20 cellular contexts compared by ENCODE assay signal in the genomic region with DNA sequence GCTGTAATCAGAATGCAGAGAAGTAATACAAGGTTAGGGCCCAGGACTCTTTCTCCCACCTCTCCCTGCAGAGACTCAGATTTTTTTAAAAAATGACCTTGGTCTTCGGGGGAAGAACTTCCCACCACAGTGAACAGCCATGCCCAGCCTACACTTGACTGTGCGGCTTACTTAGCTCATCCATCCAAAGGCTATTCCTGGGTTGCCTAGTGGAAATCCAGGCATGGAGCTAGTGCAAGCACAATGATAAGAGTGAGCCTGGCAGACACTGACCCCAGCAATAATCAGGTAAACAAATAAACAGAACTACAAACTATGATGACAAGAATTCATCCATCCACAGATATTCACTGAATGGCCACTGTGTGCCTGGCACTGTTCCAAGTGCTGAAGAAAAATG. TPM values are rescaled to one million over a fixed set of nuclear protein-coding genes. Genes with fewer than 3 reads are reported as not detected.
DNase-seq lines count a peak whose midpoint lies in the region; ATAC-seq, FAIRE-seq and TF ChIP-seq lines count a peak whose summit lies in the region.
"Had no signal": no experiment of that assay in that cellular context is flagged by ENCODE, and none has a peak within 500 bp of the region (broad histone marks: within the 10 kb centered on the region; RNA-seq: fewer than 3 reads in every experiment).

No MANE protein-coding gene starts in this region.

- CTCF ChIA-PET in A549 (lab: Yijun Ruan, JAX) (interaction anchor here (1.4 to 2.0 kb wide), 3 partner anchors 12 to 85 kb away, joined by 3 to 7 read pairs (median 4); no protein-coding TSS in a partner anchor), K562 (lab: Yijun Ruan, JAX; ENCODE audit: low intra/inter-chr PET ratio) (no interaction called here)

- intact Hi-C loops in heart left ventricle (cut with DNase I) (no loop called here), K562 (cut with micrococcal nuclease) (no loop called here)

- TF ChIP-seq POLR2A in heart left ventricle (IDR thresholded peaks at IDR 0.05) (no peak), A549 (IDR thresholded peaks at IDR 0.05; ENCODE audit: low read length) (no peak), K562 (conservative IDR thresholded peaks at IDR 0.05) (no peak)

- H4K20me1 ChIP-seq in K562 (replicated peaks; ENCODE audit: control insufficient read depth, insufficient read depth, low read length) = no peaks in the 10 kb centered on the region

- H3K79me2 ChIP-seq in K562 (ENCODE audit: control insufficient read depth, insufficient read depth, low read length) = no peaks in the 10 kb centered on the region

- 44 to 52% (median 48%) methylated on average over 2 of the region's 2 CpGs for WGBS in heart left ventricle, 4 donors
- 89% methylated on average over 2 of the region's 2 CpGs for WGBS in A549 (ENCODE audit: missing lambda C conversion rate)
- WGBS in K562 (ENCODE audit: insufficient coverage, low coverage, missing lambda C conversion rate) = 0% methylated on average over 2 of the region's 2 CpGs

- no peaks in the 10 kb centered on the region for H3K9me3 ChIP-seq in heart left ventricle
- H3K9me3 ChIP-seq in right atrium auricular region = no peaks in the 10 kb centered on the region
- H3K9me3 ChIP-seq in A549 = peaks cover 3% of the 10 kb centered on the region; the same call in 1 of the 3 replicates
- H3K9me3 ChIP-seq in K562 (replicated peaks; ENCODE audit: control insufficient read depth, insufficient read depth, low read depth, low read length) = no peaks in the 10 kb centered on the region
- H3K9me3 ChIP-seq: BE2C, HAP-1 had no signal

- H3K36me3 Mint-ChIP-seq in progenitor cell of endocrine pancreas (ENCODE audit: insufficient read depth) = peaks cover 4% of the 10 kb centered on the region
- H3K36me3 Mint-ChIP-seq: CD4-positive, CD25-positive, alpha-beta regulatory T cell; CD8-positive, alpha-beta memory T cell had no signal

- in situ Hi-C loops in K562 (cut with MboI) = no loop called here

- H3K27ac ChIP-seq in heart left ventricle (peak overlapping the region in 2 of 12 donors; percentile 16 to 41), right atrium auricular region (no peak overlapping the region), A549 (peak overlapping the region; percentile 97 to 98; a peak in 4 of 6 replicates), K562 (ENCODE audit: extremely low read depth, low read depth, low read length) (no peak overlapping the region)
- H3K27ac ChIP-seq: GM23248 had no signal

- peak overlapping the region; percentile 72 for H3K27ac Mint-ChIP-seq in progenitor cell of endocrine pancreas

- ATAC-seq in heart left ventricle = peak in 3 of 4 donors; percentile 45 to 80 (median 76)
- ATAC-seq in A549 = no peak
- ATAC-seq in K562 = no peak

- no peaks in the 10 kb centered on the region for H3K9me1 ChIP-seq in K562 (ENCODE audit: control insufficient read depth, insufficient read depth, low read length)

- H3K27me3 ChIP-seq in heart left ventricle = no peaks in the 10 kb centered on the region
- no peaks in the 10 kb centered on the region for H3K27me3 ChIP-seq in right atrium auricular region
- no peaks in the 10 kb centered on the region for H3K27me3 ChIP-seq in K562 (ENCODE audit: control insufficient read depth in 2 of 2, insufficient read depth in 2 of 2, low read length in 2 of 2)
- H3K27me3 ChIP-seq: BE2C had no signal

- H3K4me3 ChIP-seq in heart left ventricle (no peak overlapping the region), right atrium auricular region (no peak overlapping the region), A549 (no peak overlapping the region), K562 (no peak overlapping the region)
- H3K4me3 ChIP-seq: GM23248, HAP-1 had no signal

- H3K36me3 ChIP-seq in heart left ventricle (no peaks in the 10 kb centered on the region), right atrium auricular region (no peaks in the 10 kb centered on the region), K562 (ENCODE audit: control insufficient read depth, insufficient read depth, low read length) (no peaks in the 10 kb centered on the region)
- H3K36me3 ChIP-seq: BE2C, HAP-1 had no signal

- peaks cover 3% of the 10 kb centered on the region for H3K9me3 Mint-ChIP-seq in progenitor cell of endocrine pancreas (ENCODE audit: low read depth)
- H3K9me3 Mint-ChIP-seq: CD8-positive, alpha-beta memory T cell had no signal

- peaks cover 65% of the 10 kb centered on the region for H3K4me1 Mint-ChIP-seq in progenitor cell of endocrine pancreas (ENCODE audit: low read depth)
- H3K4me1 Mint-ChIP-seq: CD4-positive, CD25-positive, alpha-beta regulatory T cell; CD8-positive, alpha-beta memory T cell had no signal

- DNase-seq in heart left ventricle (peak in 2 of 5 donors; percentile 23 to 54), right atrium auricular region (ENCODE audit: low spot score) (no peak), A549 (ENCODE audit: low read depth in 1 of 2, low spot score in 1 of 2) (no peak), K562 (ENCODE audit: extremely low read depth in 1 of 4, low spot score in 3 of 4) (no peak), progenitor cell of endocrine pancreas (ENCODE audit: low spot score, unreplicated experiment) (no peak), NCI-H1417 (lab: John Stamatoyannopoulos, UW) (no peak)
- DNase-seq: ACHN; BE2C; C1 segment of cervical spinal cord; CD4-positive, CD25-positive, alpha-beta regulatory T cell; CD8-positive, alpha-beta memory T cell; COR-L47; GM23248 had no signal

- H3K4me2 ChIP-seq in A549 (no peak overlapping the region), K562 (ENCODE audit: insufficient read depth, low read length) (no peak overlapping the region)

- BruUV-seq in K562 (replicated peaks; lab: Mats Ljungman, UMichigan) = no TSS peak

- FAIRE-seq in A549 (lab: Jason Lieb, UNC) = no peak
- no peak for FAIRE-seq in K562 (lab: Jason Lieb, UNC)
- FAIRE-seq: D721Med, G401.6, GM12891, GM19239 had no signal

- POLR2A ChIA-PET in A549 (lab: Yijun Ruan, JAX) (no interaction called here), K562 (lab: Yijun Ruan, JAX) (no interaction called here)

- H3K27me3 Mint-ChIP-seq in progenitor cell of endocrine pancreas = peaks cover 6% of the 10 kb centered on the region
- H3K27me3 Mint-ChIP-seq: CD4-positive, CD25-positive, alpha-beta regulatory T cell had no signal

- no peak for TF ChIP-seq CTCF in heart left ventricle (IDR thresholded peaks at IDR 0.05)
- no peak for TF ChIP-seq CTCF in right atrium auricular region (IDR thresholded peaks at IDR 0.05)
- no peak for TF ChIP-seq CTCF in A549 (IDR thresholded peaks at IDR 0.05)
- TF ChIP-seq CTCF in K562 (IDR thresholded peaks at IDR 0.05 in 2 of 3, conservative IDR thresholded peaks at IDR 0.05 in 1 of 3; ENCODE audit: insufficient read depth in 2 of 3, low read depth in 1 of 3, low read length in 3 of 3) = no peak
- TF ChIP-seq CTCF in progenitor cell of endocrine pancreas (IDR thresholded peaks at IDR 0.05; ENCODE audit: unreplicated experiment) = no peak

- no peak overlapping the region for H3K9ac ChIP-seq in K562 (ENCODE audit: insufficient read depth in 1 of 2, low read depth in 2 of 2, low read length in 2 of 2)
- H3K9ac ChIP-seq: GM23248 had no signal

- TF ChIP-seq RAD21 in A549 (conservative IDR thresholded peaks at IDR 0.05 in 1 of 2, IDR thresholded peaks at IDR 0.05 in 1 of 2) (no peak), K562 (CRISPR knock-in tag; conservative IDR thresholded peaks at IDR 0.05 in 1 of 2, IDR thresholded peaks at IDR 0.05 in 1 of 2) (no peak)

- TF ChIP-seq EP300 in A549 (IDR thresholded peaks at IDR 0.05) = no peak
- no peak for TF ChIP-seq EP300 in K562 (IDR thresholded peaks at IDR 0.05; ENCODE audit: low read length)

- H3K4me1 ChIP-seq in heart left ventricle = peaks cover 3 to 50% (median 19%) of the 10 kb centered on the region in 12 donors
- H3K4me1 ChIP-seq in right atrium auricular region = peaks cover 0 to 37% of the 10 kb centered on the region in 2 donors
- peaks cover 61% of the 10 kb centered on the region for H3K4me1 ChIP-seq in A549
- no peaks in the 10 kb centered on the region for H3K4me1 ChIP-seq in K562 (replicated peaks in 1 of 2; ENCODE audit: control insufficient read depth in 2 of 2, insufficient read depth in 2 of 2, low read length in 2 of 2)
- H3K4me1 ChIP-seq: BE2C, HAP-1 had no signal

- no peak overlapping the region for H2AFZ ChIP-seq in K562 (ENCODE audit: low read depth, low read length)
- H2AFZ ChIP-seq: GM23248 had no signal

- no peak overlapping the region for H3K4me3 Mint-ChIP-seq in progenitor cell of endocrine pancreas (ENCODE audit: low read depth)
- H3K4me3 Mint-ChIP-seq: CD4-positive, CD25-positive, alpha-beta regulatory T cell; CD8-positive, alpha-beta memory T cell had no signal

RNA-seq across cellular contexts. Expression of gene SERPINA5, which starts 14.7 kb away (rescaled TPM):
- total RNA-seq in heart left ventricle (1 to 10 TPM in 5 of 9 donors, under 1 TPM in 4; 0.54 to 4.5 (median 1.1) TPM), right atrium auricular region (1 to 10 TPM; 3.3 to 7.7 TPM), K562 (2014; rRNA removed) (not detected in 2 replicates), K562 (2014; rRNA removed; fragmentation: Illumina TruSeq; extraction: Trizol) (not detected in 2 replicates), K562 (2015; rRNA removed; fragmentation: Illumina TruSeq; extraction: Trizol) (not detected in 2 replicates), K562 (2021) (0.34 and 0.38 TPM in 2 replicates), progenitor cell of endocrine pancreas (37.7 and 39.5 TPM in 2 replicates)
- polyA plus RNA-seq in heart left ventricle (1 to 10 TPM; 2.5 to 2.7 TPM), A549 (2011; rRNA removed) (0.78 and 1.2 TPM in 2 replicates), A549 (2017; fragmentation: RNase III; extraction: RNeasy Plus Mini Kit Qiagen cat#74134 plus additional on column Dnase treatment) (0.51 to 0.95 TPM (median 0.74 TPM) in 3 replicates), K562 (2011; rRNA removed) (not detected in 2 replicates), K562 (2014; fragmentation: Illumina TruSeq; extraction: Trizol) (not detected in 2 replicates), K562 (2014; fragmentation: Nextera tagmentation; extraction: Ambion mirVana) (not detected), K562 (2014; rRNA removed) (not detected in 2 replicates)
- 0.05 and 0.06 TPM in 2 replicates for polyA plus RNA-seq in A549 (2012; cell fraction: cytosol; rRNA removed)
- 0.04 TPM in 1 of 2 replicates, not detected in the other for polyA plus RNA-seq in A549 (2012; cell fraction: nucleus; rRNA removed)
- 0.68 and 1.9 TPM in 2 replicates for polyA minus RNA-seq in A549 (2011; rRNA and poly(A)+ RNA removed)
- not detected in 2 replicates for total RNA-seq in K562 (2011; cell fraction: chromatin; rRNA removed; ENCODE audit: low replicate concordance)
- total RNA-seq in K562 (2011; cell fraction: nucleolus; rRNA removed) = not detected in 2 replicates
- not detected in 2 replicates for total RNA-seq in K562 (2011; cell fraction: nucleoplasm; rRNA removed)
- not detected in 2 replicates for polyA plus RNA-seq in K562 (2011; cell fraction: cytosol; rRNA removed)
- not detected in 2 replicates for polyA plus RNA-seq in K562 (2011; cell fraction: nucleus; rRNA removed)
- polyA plus RNA-seq in K562 (2012) = not detected in 2 replicates
- not detected in 2 replicates for polyA minus RNA-seq in K562 (2011; rRNA and poly(A)+ RNA removed)
- polyA minus RNA-seq in K562 (2011; cell fraction: cytosol; rRNA and poly(A)+ RNA removed) = 1.2 TPM in 1 of 2 replicates, not detected in the other
- polyA minus RNA-seq in K562 (2011; cell fraction: nucleus; rRNA and poly(A)+ RNA removed) = not detected in 2 replicates
- total RNA-seq: A172; CD4-positive, CD25-positive, alpha-beta regulatory T cell; CD8-positive, alpha-beta memory T cell; GM23248 had no signal
- polyA plus RNA-seq: CD4-positive, CD25-positive, alpha-beta regulatory T cell; CD8-positive, alpha-beta memory T cell; GM23248 had no signal

RNA-seq across cellular contexts. Expression of gene SERPINA3, which starts 16.3 kb away (rescaled TPM):
- total RNA-seq in heart left ventricle = 100 to 1,000 TPM in 2 of 9 donors, 10 to 100 TPM in 5, 1 to 10 TPM in 2; 2.7 to 105 (median 23.0) TPM
- polyA plus RNA-seq in heart left ventricle = 100 to 1,000 TPM in 1 of 2 donors, 10 to 100 TPM in 1; 23.6 to 205 TPM
- total RNA-seq in right atrium auricular region = 100 to 1,000 TPM in 1 of 2 donors, 10 to 100 TPM in 1; 57.2 to 330 TPM
- polyA plus RNA-seq in A549 (2011; rRNA removed) = 9.1 and 16.0 TPM in 2 replicates
- polyA plus RNA-seq in A549 (2012; cell fraction: cytosol; rRNA removed) = 1.5 and 1.7 TPM in 2 replicates
- polyA plus RNA-seq in A549 (2012; cell fraction: nucleus; rRNA removed) = 2.2 and 3.2 TPM in 2 replicates
- polyA plus RNA-seq in A549 (2017; fragmentation: RNase III; extraction: RNeasy Plus Mini Kit Qiagen cat#74134 plus additional on column Dnase treatment) = 1.4 to 5.5 TPM (median 3.1 TPM) in 3 replicates
- 7.8 and 9.9 TPM in 2 replicates for polyA minus RNA-seq in A549 (2011; rRNA and poly(A)+ RNA removed)
- not detected in 2 replicates for total RNA-seq in K562 (2011; cell fraction: chromatin; rRNA removed; ENCODE audit: low replicate concordance)
- total RNA-seq in K562 (2011; cell fraction: nucleolus; rRNA removed) = not detected in 2 replicates
- total RNA-seq in K562 (2011; cell fraction: nucleoplasm; rRNA removed) = not detected in 2 replicates
- total RNA-seq in K562 (2014; rRNA removed) = not detected in 2 replicates
- total RNA-seq in K562 (2014; rRNA removed; fragmentation: Illumina TruSeq; extraction: Trizol) = not detected in 2 replicates
- not detected in 2 replicates for total RNA-seq in K562 (2015; rRNA removed; fragmentation: Illumina TruSeq; extraction: Trizol)
- total RNA-seq in K562 (2021) = 2.3 and 2.8 TPM in 2 replicates
- not detected in 2 replicates for polyA plus RNA-seq in K562 (2011; rRNA removed)
- polyA plus RNA-seq in K562 (2011; cell fraction: cytosol; rRNA removed) = not detected in 2 replicates
- not detected in 2 replicates for polyA plus RNA-seq in K562 (2011; cell fraction: nucleus; rRNA removed)
- not detected in 2 replicates for polyA plus RNA-seq in K562 (2012)
- polyA plus RNA-seq in K562 (2014; fragmentation: Illumina TruSeq; extraction: Trizol) = not detected in 2 replicates
- not detected for polyA plus RNA-seq in K562 (2014; fragmentation: Nextera tagmentation; extraction: Ambion mirVana)
- polyA plus RNA-seq in K562 (2014; rRNA removed) = not detected in 2 replicates
- polyA minus RNA-seq in K562 (2011; rRNA and poly(A)+ RNA removed) = not detected in 2 replicates
- 4.8 TPM in 1 of 2 replicates, not detected in the other for polyA minus RNA-seq in K562 (2011; cell fraction: cytosol; rRNA and poly(A)+ RNA removed)
- not detected in 2 replicates for polyA minus RNA-seq in K562 (2011; cell fraction: nucleus; rRNA and poly(A)+ RNA removed)
- 5.2 and 8.0 TPM in 2 replicates for total RNA-seq in progenitor cell of endocrine pancreas
- total RNA-seq: A172; CD4-positive, CD25-positive, alpha-beta regulatory T cell; CD8-positive, alpha-beta memory T cell had no signal
- polyA plus RNA-seq: CD4-positive, CD25-positive, alpha-beta regulatory T cell; CD8-positive, alpha-beta memory T cell had no signal

RNA-seq across cellular contexts. Expression of gene SERPINA4, which starts 34.7 kb away (rescaled TPM):
- total RNA-seq in heart left ventricle = not detected
- not detected for polyA plus RNA-seq in heart left ventricle
- total RNA-seq in right atrium auricular region = not detected
- polyA plus RNA-seq in A549 (2011; rRNA removed) = 0.08 TPM in 1 of 2 replicates, not detected in the other
- not detected in 2 replicates for polyA plus RNA-seq in A549 (2012; cell fraction: cytosol; rRNA removed)
- polyA plus RNA-seq in A549 (2012; cell fraction: nucleus; rRNA removed) = not detected in 2 replicates
- not detected in 3 replicates for polyA plus RNA-seq in A549 (2017; fragmentation: RNase III; extraction: RNeasy Plus Mini Kit Qiagen cat#74134 plus additional on column Dnase treatment)
- polyA minus RNA-seq in A549 (2011; rRNA and poly(A)+ RNA removed) = 0.17 TPM in 1 of 2 replicates, not detected in the other
- not detected in 2 replicates for total RNA-seq in K562 (2011; cell fraction: chromatin; rRNA removed; ENCODE audit: low replicate concordance)
- total RNA-seq in K562 (2011; cell fraction: nucleolus; rRNA removed) = not detected in 2 replicates
- total RNA-seq in K562 (2011; cell fraction: nucleoplasm; rRNA removed) = not detected in 2 replicates
- not detected in 2 replicates for total RNA-seq in K562 (2014; rRNA removed)
- total RNA-seq in K562 (2014; rRNA removed; fragmentation: Illumina TruSeq; extraction: Trizol) = not detected in 2 replicates
- total RNA-seq in K562 (2015; rRNA removed; fragmentation: Illumina TruSeq; extraction: Trizol) = not detected in 2 replicates
- total RNA-seq in K562 (2021) = not detected in 2 replicates
- polyA plus RNA-seq in K562 (2011; rRNA removed) = not detected in 2 replicates
- polyA plus RNA-seq in K562 (2011; cell fraction: cytosol; rRNA removed) = not detected in 2 replicates
- not detected in 2 replicates for polyA plus RNA-seq in K562 (2011; cell fraction: nucleus; rRNA removed)
- not detected in 2 replicates for polyA plus RNA-seq in K562 (2012)
- not detected in 2 replicates for polyA plus RNA-seq in K562 (2014; fragmentation: Illumina TruSeq; extraction: Trizol)
- not detected for polyA plus RNA-seq in K562 (2014; fragmentation: Nextera tagmentation; extraction: Ambion mirVana)
- polyA plus RNA-seq in K562 (2014; rRNA removed) = not detected in 2 replicates
- not detected in 2 replicates for polyA minus RNA-seq in K562 (2011; rRNA and poly(A)+ RNA removed)
- polyA minus RNA-seq in K562 (2011; cell fraction: cytosol; rRNA and poly(A)+ RNA removed) = not detected in 2 replicates
- polyA minus RNA-seq in K562 (2011; cell fraction: nucleus; rRNA and poly(A)+ RNA removed) = not detected in 2 replicates
- 5.9 and 7.3 TPM in 2 replicates for total RNA-seq in progenitor cell of endocrine pancreas
- total RNA-seq: A172; CD4-positive, CD25-positive, alpha-beta regulatory T cell; CD8-positive, alpha-beta memory T cell; GM23248; H4 had no signal
- polyA plus RNA-seq: CD4-positive, CD25-positive, alpha-beta regulatory T cell; CD8-positive, alpha-beta memory T cell; GM23248 had no signal

Comparison
In these comparisons a context has a peak if more than half of its experiments do, and no peak if none do; other contexts are left out.
1. ATAC-seq: peak in heart left ventricle (3 of 4); none in A549 (0 of 2) and K562 (single experiment).
2. H3K27ac ChIP-seq: peak in A549 (2 of 2); none in right atrium auricular region (0 of 2) and K562 (single experiment).